Comparison of ENCODE assay signal across 6 cellular contexts in genomic region chr16:32861476-32862201, GRCh38.
DNase-seq lines count a peak whose midpoint lies in the region; ATAC-seq, FAIRE-seq and TF ChIP-seq lines count a peak whose summit lies in the region.
"Not testable (repeated sequence)": the region's sequence is repeated elsewhere in the genome, so short reads cannot be mapped to it uniquely, and the experiment has no call there.

No MANE protein-coding gene starts in this region.

- H3K9ac ChIP-seq in K562 (ENCODE audit: insufficient read depth in 1 of 2, low read depth in 2 of 2, low read length in 2 of 2); HepG2 (ENCODE audit: insufficient read depth, low read depth, low read length): not testable (repeated sequence)

- H3K27me3 ChIP-seq in K562 (ENCODE audit: control insufficient read depth in 2 of 2, insufficient read depth in 2 of 2, low read length in 2 of 2); HepG2 (ENCODE audit: control insufficient read depth in 1 of 2, insufficient read depth in 2 of 2, low read length in 2 of 2): not testable (repeated sequence)

- not testable (repeated sequence) for H3K36me3 Mint-ChIP-seq in osteocyte (ENCODE audit: unreplicated experiment)

- not testable (repeated sequence) for H3K27ac Mint-ChIP-seq in osteocyte (ENCODE audit: unreplicated experiment)

- 0 out of 2 replicates have a peak overlapping the region, but pooled peaks have one; percentile 68 for H2AFZ ChIP-seq in K562 (ENCODE audit: low read depth, low read length)
- not testable (repeated sequence) for H2AFZ ChIP-seq in HepG2 (ENCODE audit: low read length)

- not testable (repeated sequence) for BruUV-seq in K562 (replicated peaks; lab: Mats Ljungman, UMichigan); HepG2 (replicated peaks; lab: Mats Ljungman, UMichigan)

- not testable (repeated sequence) for ATAC-seq in A549, HepG2
- peak; percentile 58 for ATAC-seq in K562

- not testable (repeated sequence) for H4K20me1 ChIP-seq in K562 (replicated peaks; ENCODE audit: control insufficient read depth, insufficient read depth, low read length); HepG2 (ENCODE audit: insufficient read depth, low read length)

- not testable (repeated sequence) for H3K79me2 ChIP-seq in K562 (ENCODE audit: control insufficient read depth, insufficient read depth, low read length); HepG2 (ENCODE audit: insufficient read depth, low read length)

- not testable (repeated sequence) for H3K4me1 ChIP-seq in A549; K562 (replicated peaks in 1 of 2; ENCODE audit: control insufficient read depth in 2 of 2, insufficient read depth in 2 of 2, low read length in 2 of 2); HepG2 (ENCODE audit: insufficient read depth, low read length)

- TF ChIP-seq EP300 in A549 (IDR thresholded peaks at IDR 0.05); K562 (IDR thresholded peaks at IDR 0.05; ENCODE audit: low read length); HepG2 (IDR thresholded peaks at IDR 0.05; ENCODE audit: low read depth in 2 of 2, low read length in 2 of 2); HepG2 (CRISPR knock-in tag; IDR thresholded peaks at IDR 0.05; ENCODE audit: borderline replicate concordance): not testable (repeated sequence)

- not testable (repeated sequence) for H3K27ac ChIP-seq in A549; K562 (ENCODE audit: extremely low read depth, low read depth, low read length); HepG2 (ENCODE audit: extremely low read length, insufficient read depth, low read length)

- H3K9me3 Mint-ChIP-seq in osteocyte (ENCODE audit: unreplicated experiment) = not testable (repeated sequence)

- intact Hi-C loops in K562 (cut with micrococcal nuclease); HepG2 (cut with micrococcal nuclease; ENCODE audit: unreplicated experiment): not testable (repeated sequence)

- CTCF ChIA-PET in A549 (lab: Yijun Ruan, JAX); K562 (lab: Yijun Ruan, JAX; ENCODE audit: low intra/inter-chr PET ratio); HepG2 (lab: Yijun Ruan, JAX; ENCODE audit: low intra/inter-chr PET ratio, low total read pairs): not testable (repeated sequence)

- FAIRE-seq in A549 (lab: Jason Lieb, UNC); HepG2 (lab: Jason Lieb, UNC): not testable (repeated sequence)
- FAIRE-seq in K562 (lab: Jason Lieb, UNC) = peak; percentile 76

- not testable (repeated sequence) for H3K27me3 Mint-ChIP-seq in osteocyte (ENCODE audit: unreplicated experiment)

- in situ Hi-C loops in K562 (cut with MboI); HepG2 (cut with HindIII; ENCODE audit: extremely low pct_ligation_motif_present, low pct_unique_long_range_greater_than_20kb): not testable (repeated sequence)

- TF ChIP-seq RAD21 in A549 (conservative IDR thresholded peaks at IDR 0.05 in 1 of 2, IDR thresholded peaks at IDR 0.05 in 1 of 2); K562 (CRISPR knock-in tag; conservative IDR thresholded peaks at IDR 0.05 in 1 of 2, IDR thresholded peaks at IDR 0.05 in 1 of 2); HepG2 (CRISPR knock-in tag; IDR thresholded peaks at IDR 0.05): not testable (repeated sequence)

- TF ChIP-seq POLR2A in A549 (IDR thresholded peaks at IDR 0.05; ENCODE audit: low read length); K562 (conservative IDR thresholded peaks at IDR 0.05); HepG2 (IDR thresholded peaks at IDR 0.05; ENCODE audit: insufficient read depth in 1 of 2, low read depth in 2 of 2, low read length in 2 of 2): not testable (repeated sequence)

- POLR2A ChIA-PET in A549 (lab: Yijun Ruan, JAX); K562 (lab: Yijun Ruan, JAX); HepG2 (lab: Yijun Ruan, JAX): not testable (repeated sequence)

- not testable (repeated sequence) for H3K4me1 Mint-ChIP-seq in osteocyte (ENCODE audit: unreplicated experiment)

- H3K9me1 ChIP-seq in K562 (ENCODE audit: control insufficient read depth, insufficient read depth, low read length) = not testable (repeated sequence)

- DNase-seq in A549 (ENCODE audit: low read depth in 1 of 2, low spot score in 1 of 2); HepG2 (ENCODE audit: low spot score): not testable (repeated sequence)
- DNase-seq in HT-29 (ENCODE audit: low spot score) (peak; percentile 0), K562 (ENCODE audit: extremely low read depth in 1 of 4, low spot score in 3 of 4) (peak in 1 of 4 experiments; percentile 2), osteocyte (ENCODE audit: extremely low spot score, unreplicated experiment) (peak; percentile 38), superior temporal gyrus (ENCODE audit: extremely low spot score) (peak; percentile 0)

- H3K4me2 ChIP-seq in A549; K562 (ENCODE audit: insufficient read depth, low read length); HepG2 (ENCODE audit: low read depth, low read length): not testable (repeated sequence)

- not testable (repeated sequence) for H3K9me3 ChIP-seq in A549; K562 (replicated peaks; ENCODE audit: control insufficient read depth, insufficient read depth, low read depth, low read length); HepG2 (ENCODE audit: low read length)

- not testable (repeated sequence) for TF ChIP-seq CTCF in A549 (IDR thresholded peaks at IDR 0.05); K562 (IDR thresholded peaks at IDR 0.05 in 2 of 3, conservative IDR thresholded peaks at IDR 0.05 in 1 of 3; ENCODE audit: insufficient read depth in 2 of 3, low read depth in 1 of 3, low read length in 3 of 3); HepG2 (CRISPR knock-in tag; IDR thresholded peaks at IDR 0.05); osteocyte (IDR thresholded peaks at IDR 0.05)

- not testable (repeated sequence) for H3K4me3 ChIP-seq in A549; K562; HepG2 (replicated peaks in 1 of 3; ENCODE audit: insufficient read depth in 1 of 3, low read depth in 2 of 3, low read length in 3 of 3)

- H3K4me3 Mint-ChIP-seq in osteocyte (ENCODE audit: unreplicated experiment) = not testable (repeated sequence)

- H3K36me3 ChIP-seq in K562 (ENCODE audit: control insufficient read depth, insufficient read depth, low read length); HepG2 (replicated peaks in 1 of 2; ENCODE audit: control insufficient read depth in 1 of 2, insufficient read depth in 2 of 2, low read length in 2 of 2): not testable (repeated sequence)

- WGBS in A549 (ENCODE audit: missing lambda C conversion rate) = 14% methylated on average over 8 of the region's 10 CpGs
- WGBS in K562 (ENCODE audit: insufficient coverage, low coverage, missing lambda C conversion rate) = 14% methylated on average over 6 of the region's 10 CpGs
- 22% methylated on average over 9 of the region's 10 CpGs for WGBS in HepG2 (ENCODE audit: low lambda C conversion rate)

TF ChIP-seq in A549, 52 proteins besides CTCF, POLR2A, EP300 and RAD21:
- peak; percentile 66 for TF ChIP-seq ZC3H11A (IDR thresholded peaks at IDR 0.05)
TF ChIP-seq in A549: peak in this region for 1; not testable (repeated sequence) for 51.

TF ChIP-seq in K562, 482 proteins besides CTCF, POLR2A, EP300 and RAD21:
- TF ChIP-seq EHMT2 (IDR thresholded peaks at IDR 0.05) = peak; percentile 34; the same call in 1 of the 2 replicates
- peak; percentile 49 for TF ChIP-seq CREM (IDR thresholded peaks at IDR 0.05; ENCODE audit: low read depth)
TF ChIP-seq in K562: peak in this region for 2; not testable (repeated sequence) for 480.

TF ChIP-seq in HepG2, 621 proteins besides CTCF, POLR2A, EP300 and RAD21:
- peak; percentile 77 for TF ChIP-seq CREB1 (IDR thresholded peaks at IDR 0.05)
- not testable (repeated sequence) for TF ChIP-seq CREB1 (CRISPR knock-in tag; IDR thresholded peaks at IDR 0.05)
